12 cellular contexts compared by ENCODE assay signal in genomic region chr19:46927893-46928292, GRCh38.
DNase-seq lines count a peak whose midpoint lies in the region; ATAC-seq and TF ChIP-seq lines count a peak whose summit lies in the region.
"Had no signal": no experiment of that assay in that cellular context is flagged by ENCODE, and none has a peak within 500 bp of the region (broad histone marks: within the 10 kb centered on the region; RNA-seq: fewer than 3 reads in every experiment).

No MANE protein-coding gene starts in this region.

- H3K27me3 ChIP-seq in CD8-positive, alpha-beta memory T cell (ENCODE audit: insufficient read depth, low read length, poor library complexity, severe bottlenecking): no peaks in the 10 kb centered on the region
- H3K27me3 ChIP-seq in PC-3 (ENCODE audit: low read length) (no peaks in the 10 kb centered on the region), esophagus muscularis mucosa (no peaks in the 10 kb centered on the region), skeletal muscle tissue (ENCODE audit: control insufficient read depth in 3 of 3, insufficient read depth in 3 of 3, low read length in 3 of 3) (no peaks in the 10 kb centered on the region), Caco-2 (replicated peaks; ENCODE audit: control insufficient read depth, insufficient read depth, low read length) (no peaks in the 10 kb centered on the region)

- H3K27me3 Mint-ChIP-seq in CD8-positive, alpha-beta memory T cell: no peaks in the 10 kb centered on the region
- H3K27me3 Mint-ChIP-seq in Caco-2 (ENCODE audit: insufficient read depth, unreplicated experiment): no peaks in the 10 kb centered on the region

- no peak overlapping the region for H3K4me2 ChIP-seq in PC-3 (ENCODE audit: low read length)

- peaks cover 47% of the 10 kb centered on the region for H3K4me1 ChIP-seq in CD8-positive, alpha-beta memory T cell (ENCODE audit: insufficient read depth, low read length)
- H3K4me1 ChIP-seq in PC-3 (ENCODE audit: insufficient read depth, low read length): peaks cover 65% of the 10 kb centered on the region
- H3K4me1 ChIP-seq in esophagus muscularis mucosa: peaks cover 61 to 90% (median 82%) of the 10 kb centered on the region in 4 donors
- peaks cover 61 to 83% (median 68%) of the 10 kb centered on the region in 3 donors for H3K4me1 ChIP-seq in skeletal muscle tissue (ENCODE audit: control insufficient read depth in 3 of 3, insufficient read depth in 3 of 3, low read length in 3 of 3)
- peaks cover 34% of the 10 kb centered on the region for H3K4me1 ChIP-seq in Caco-2

- intact Hi-C loops in PC-3 (cut with micrococcal nuclease): loop anchor here (10.0 kb wide), 1 partner anchor 63 kb away; the partner anchor contains the start of gene ARHGAP35
- intact Hi-C loops in esophagus muscularis mucosa (cut with DNase I): no loop called here
- intact Hi-C loops in Caco-2 (cut with micrococcal nuclease; ENCODE audit: unreplicated experiment): loop anchor here (5.0 kb wide), 2 partner anchors 49 to 64 kb away; no protein-coding TSS in a partner anchor

- ATAC-seq in PC-3 (no peak), HG02938 (IDR thresholded peaks at IDR 0.05; ENCODE audit: unreplicated experiment) (no peak)
- ATAC-seq: stimulated activated naive CD8-positive, alpha-beta T cell treated with anti-CD3 and anti-CD28 coated beads, Interleukin-15, Interleukin-2, amounts not matched to agents 100 U/mL and 50 U/mL, for 24 hours had no signal

- BruUV-seq in PC-3 (replicated peaks; lab: Mats Ljungman, UMichigan) (no TSS peak), Caco-2 (replicated peaks; lab: Mats Ljungman, UMichigan) (no TSS peak)

- CTCF ChIA-PET in CD8-positive, alpha-beta memory T cell (lab: Charles Lee): interaction anchor here (1.2 to 2.7 kb wide), 7 partner anchors 10 to 85 kb away, joined by 3 to 14 read pairs (median 6); no protein-coding TSS in a partner anchor
- CTCF ChIA-PET in PC-3 (lab: Charles Lee) (no interaction called here), Caco-2 (lab: Charles Lee) (no interaction called here)

- no peak for TF ChIP-seq POLR2A in esophagus muscularis mucosa (IDR thresholded peaks at IDR 0.05; ENCODE audit: low read depth)

- no peaks in the 10 kb centered on the region for H3K9me2 ChIP-seq in PC-3 (replicated peaks; ENCODE audit: low read length)

- peaks cover 0 to 10% (median 3%) of the 10 kb centered on the region in 3 donors for H3K36me3 Mint-ChIP-seq in CD8-positive, alpha-beta memory T cell
- H3K36me3 Mint-ChIP-seq in Caco-2 (ENCODE audit: insufficient read depth, unreplicated experiment): peaks cover 59% of the 10 kb centered on the region

- POLR2A ChIA-PET in CD8-positive, alpha-beta memory T cell (lab: Charles Lee): interaction anchor here (0.5 to 1.8 kb wide), 3 partner anchors 13 to 867 kb away, joined by 4 to 7 read pairs (median 5); no protein-coding TSS in a partner anchor
- POLR2A ChIA-PET in PC-3 (lab: Charles Lee; ENCODE audit: unreplicated experiment) (no interaction called here), Caco-2 (lab: Charles Lee) (no interaction called here)

- no peaks in the 10 kb centered on the region for H4K20me1 ChIP-seq in PC-3 (ENCODE audit: low read length)

- no peak overlapping the region for H3K27ac ChIP-seq in CD8-positive, alpha-beta memory T cell (ENCODE audit: low read depth, low read length)
- peak overlapping the region; percentile 99; the same call in 1 of the 2 replicates for H3K27ac ChIP-seq in PC-3 (ENCODE audit: low read length)
- H3K27ac ChIP-seq in esophagus muscularis mucosa (replicated peaks in 1 of 4): peak overlapping the region; percentile 0 to 50 (median 46)
- H3K27ac ChIP-seq in skeletal muscle tissue (ENCODE audit: low read depth, low read length): peak overlapping the region; percentile 57

- H3K9ac ChIP-seq in PC-3 (ENCODE audit: low read length) (no peak overlapping the region), skeletal muscle tissue (ENCODE audit: low read depth in 1 of 3, low read length in 3 of 3) (peak overlapping the region; percentile 28 to 60 (median 57))

- peak overlapping the region; percentile 5 to 79 (median 54) for H3K27ac Mint-ChIP-seq in CD8-positive, alpha-beta memory T cell
- H3K27ac Mint-ChIP-seq in Caco-2 (ENCODE audit: unreplicated experiment): no peak overlapping the region

- no peaks in the 10 kb centered on the region for H3K9me3 Mint-ChIP-seq in CD8-positive, alpha-beta memory T cell
- no peaks in the 10 kb centered on the region for H3K9me3 Mint-ChIP-seq in Caco-2 (ENCODE audit: unreplicated experiment)

- peaks cover 71 to 84% (median 78%) of the 10 kb centered on the region in 3 donors for H3K4me1 Mint-ChIP-seq in CD8-positive, alpha-beta memory T cell
- H3K4me1 Mint-ChIP-seq in Caco-2 (ENCODE audit: low read depth, unreplicated experiment): peaks cover 32% of the 10 kb centered on the region

- TF ChIP-seq CTCF in PC-3 (conservative IDR thresholded peaks at IDR 0.05; ENCODE audit: low read depth, low read length): no peak
- TF ChIP-seq CTCF in esophagus muscularis mucosa (IDR thresholded peaks at IDR 0.05): no peak
- TF ChIP-seq CTCF in Caco-2 (IDR thresholded peaks at IDR 0.05; ENCODE audit: insufficient read depth in 1 of 2, low read depth in 1 of 2, low read length in 1 of 2, severe bottlenecking in 1 of 2, unreplicated experiment in 1 of 2): no peak

- H2AFZ ChIP-seq in PC-3 (ENCODE audit: low read length): no peak overlapping the region

- H3K79me2 ChIP-seq in PC-3 (ENCODE audit: low read length): peaks cover 83% of the 10 kb centered on the region

- no peak for DNase-seq in CD8-positive, alpha-beta memory T cell
- DNase-seq in PC-3: no peak
- DNase-seq in esophagus muscularis mucosa (ENCODE audit: extremely low spot score): no peak
- no peak for DNase-seq in D341Med (ENCODE audit: low spot score)
- no peak for DNase-seq in Caco-2
- no peak for DNase-seq in stimulated activated naive CD4-positive, alpha-beta T cell treated with Interleukin-2 at 50 U/mL for 16 hours (lab: John Stamatoyannopoulos, UW)
- DNase-seq: NCI-H2081 treated with DMSO at 0.1 percent for 48 hours; posterior cingulate gyrus; stimulated activated CD4-positive, alpha-beta T cell treated with anti-CD3 and anti-CD28 coated beads, Interleukin-2, amount 100 ng/mL, for 48 hours; stimulated activated naive CD8-positive, alpha-beta T cell treated with anti-CD3 and anti-CD28 coated beads, Interleukin-15, Interleukin-2, amounts not matched to agents 100 U/mL and 50 U/mL, for 24 hours had no signal

- no peak for TF ChIP-seq EP300 in esophagus muscularis mucosa (IDR thresholded peaks at IDR 0.05)

- peak overlapping the region in 3 of 7 donors; percentile 1 to 69 (median 29) for H3K4me3 Mint-ChIP-seq in CD8-positive, alpha-beta memory T cell
- no peak overlapping the region for H3K4me3 Mint-ChIP-seq in Caco-2 (ENCODE audit: unreplicated experiment)

- H3F3A ChIP-seq in PC-3 (ENCODE audit: low read length, unreplicated experiment): peaks cover 13% of the 10 kb centered on the region

- no peaks in the 10 kb centered on the region for H3K9me3 ChIP-seq in CD8-positive, alpha-beta memory T cell (ENCODE audit: low read length)
- H3K9me3 ChIP-seq in PC-3 (ENCODE audit: low read length): no peaks in the 10 kb centered on the region
- no peaks in the 10 kb centered on the region for H3K9me3 ChIP-seq in esophagus muscularis mucosa
- H3K9me3 ChIP-seq in skeletal muscle tissue (ENCODE audit: control insufficient read depth in 3 of 3, low read length in 3 of 3): no peaks in the 10 kb centered on the region
- no peaks in the 10 kb centered on the region for H3K9me3 ChIP-seq in Caco-2

- no peak overlapping the region for H3K4me3 ChIP-seq in CD8-positive, alpha-beta memory T cell (ENCODE audit: low read length)
- no peak overlapping the region for H3K4me3 ChIP-seq in PC-3 (ENCODE audit: low read length)
- H3K4me3 ChIP-seq in esophagus muscularis mucosa: no peak overlapping the region
- peak overlapping the region; percentile 0 to 20 (median 18) for H3K4me3 ChIP-seq in skeletal muscle tissue (ENCODE audit: low read length in 3 of 3)
- no peak overlapping the region for H3K4me3 ChIP-seq in Caco-2 (ENCODE audit: low read depth, low read length)

- H3K36me3 ChIP-seq in CD8-positive, alpha-beta memory T cell (ENCODE audit: insufficient read depth, low read length): no peaks in the 10 kb centered on the region
- no peaks in the 10 kb centered on the region for H3K36me3 ChIP-seq in PC-3 (ENCODE audit: low read depth, low read length)
- peaks cover 0 to under 1% (median 0%) of the 10 kb centered on the region in 4 donors for H3K36me3 ChIP-seq in esophagus muscularis mucosa
- H3K36me3 ChIP-seq in skeletal muscle tissue (ENCODE audit: control insufficient read depth in 3 of 3, insufficient read depth in 3 of 3, low read length in 3 of 3): no peaks in the 10 kb centered on the region
- no peaks in the 10 kb centered on the region; the same call in 1 of the 2 replicates for H3K36me3 ChIP-seq in Caco-2 (ENCODE audit: control insufficient read depth, insufficient read depth, low read length)

- 34% methylated on average over 4 of the region's 4 CpGs for WGBS in esophagus muscularis mucosa

Comparison
In these comparisons a context has a peak if more than half of its experiments do, and no peak if none do; other contexts are left out.
1. H3K4me3 ChIP-seq: peak in skeletal muscle tissue (3 of 3); none in CD8-positive, alpha-beta memory T cell (single experiment), PC-3 (single experiment), esophagus muscularis mucosa (0 of 4) and Caco-2 (single experiment).